Comparison of ENCODE assay signal across 1 cellular context in genomic region chr1:54800041-54800898, GRCh38.
TF ChIP-seq lines count a peak whose summit lies in the region.

No MANE protein-coding gene starts in this region.

TF ChIP-seq in GM23338, 12 proteins besides CTCF, POLR2A, EP300 and RAD21 (continued from another document):
- TF ChIP-seq CREB1 (CRISPR knock-in tag; IDR thresholded peaks at IDR 0.05; ENCODE audit: low read depth) = no peak
- no peak for TF ChIP-seq STAT1 (IDR thresholded peaks at IDR 0.05; ENCODE audit: unreplicated experiment)
- TF ChIP-seq REST (IDR thresholded peaks at IDR 0.05; ENCODE audit: unreplicated experiment) = no peak
- no peak for TF ChIP-seq ETS1 (IDR thresholded peaks at IDR 0.05)
- no peak for TF ChIP-seq EZH2phosphoT487 (IDR thresholded peaks at IDR 0.05; ENCODE audit: unreplicated experiment)
- TF ChIP-seq ZNF462 (CRISPR knock-in tag; IDR thresholded peaks at IDR 0.05) = no peak
- no peak for TF ChIP-seq NANOG (IDR thresholded peaks at IDR 0.05; ENCODE audit: borderline replicate concordance)
